Comparison of ENCODE assay signal across 11 cellular contexts in genomic region chr2:201308914-201309313, GRCh38. TPM values are rescaled to one million over a fixed set of nuclear protein-coding genes. Genes with fewer than 3 reads are reported as not detected.
"Had no signal": no experiment of that assay in that cellular context is flagged by ENCODE, and none has a peak within 500 bp of the region (broad histone marks: within the 10 kb centered on the region; RNA-seq: fewer than 3 reads in every experiment).

No MANE protein-coding gene starts in this region.

- H3K4me3 Mint-ChIP-seq: GM23338, H9, HFFc6 had no signal

- ATAC-seq: GM23338, HCT116 had no signal

- H2AFZ ChIP-seq: GM23248, GM23338 had no signal

- H3K27ac Mint-ChIP-seq: GM23338, H9, HFFc6 had no signal

- H3K27ac ChIP-seq: GM23248 had no signal

- FAIRE-seq: H1, H54 had no signal

- H3K36me3 ChIP-seq: HAP-1 had no signal

- DNase-seq: GM23248, GOT3, H7, H9, HCEC 1CT, HFFc6 had no signal

- H3K9me3 ChIP-seq: HAP-1 had no signal

- H3K4me1 ChIP-seq: HAP-1 had no signal

- H3K4me1 Mint-ChIP-seq: H9 had no signal

- H3K9ac ChIP-seq: GM23248 had no signal

- H3K4me2 ChIP-seq: GM23338 had no signal

- H3K4me3 ChIP-seq: GM23248, GM23338, HAP-1 had no signal

RNA-seq across cellular contexts. Expression of gene FLACC1, which starts 48.2 kb away (rescaled TPM):
- total RNA-seq: H7 had no signal
- polyA plus RNA-seq: H1 had no signal
